1 cellular context compared by ENCODE assay signal in genomic region chr12:48352157-48352775, GRCh38.
TF ChIP-seq lines count a peak whose summit lies in the region.

No MANE protein-coding gene starts in this region.

TF ChIP-seq in HepG2, 621 proteins besides CTCF, POLR2A, EP300 and RAD21 (continued from another document):
- TF ChIP-seq ZHX2 (IDR thresholded peaks at IDR 0.05; ENCODE audit: low read depth) (no peak), ZHX2 (CRISPR knock-in tag; IDR thresholded peaks at IDR 0.05; ENCODE audit: borderline replicate concordance) (no peak), FOSL2 (CRISPR knock-in tag; IDR thresholded peaks at IDR 0.05) (no peak), TCF7 (IDR thresholded peaks at IDR 0.05; ENCODE audit: low read depth) (no peak)
